Comparison of ENCODE assay signal across 1 cellular context in the genomic region with DNA sequence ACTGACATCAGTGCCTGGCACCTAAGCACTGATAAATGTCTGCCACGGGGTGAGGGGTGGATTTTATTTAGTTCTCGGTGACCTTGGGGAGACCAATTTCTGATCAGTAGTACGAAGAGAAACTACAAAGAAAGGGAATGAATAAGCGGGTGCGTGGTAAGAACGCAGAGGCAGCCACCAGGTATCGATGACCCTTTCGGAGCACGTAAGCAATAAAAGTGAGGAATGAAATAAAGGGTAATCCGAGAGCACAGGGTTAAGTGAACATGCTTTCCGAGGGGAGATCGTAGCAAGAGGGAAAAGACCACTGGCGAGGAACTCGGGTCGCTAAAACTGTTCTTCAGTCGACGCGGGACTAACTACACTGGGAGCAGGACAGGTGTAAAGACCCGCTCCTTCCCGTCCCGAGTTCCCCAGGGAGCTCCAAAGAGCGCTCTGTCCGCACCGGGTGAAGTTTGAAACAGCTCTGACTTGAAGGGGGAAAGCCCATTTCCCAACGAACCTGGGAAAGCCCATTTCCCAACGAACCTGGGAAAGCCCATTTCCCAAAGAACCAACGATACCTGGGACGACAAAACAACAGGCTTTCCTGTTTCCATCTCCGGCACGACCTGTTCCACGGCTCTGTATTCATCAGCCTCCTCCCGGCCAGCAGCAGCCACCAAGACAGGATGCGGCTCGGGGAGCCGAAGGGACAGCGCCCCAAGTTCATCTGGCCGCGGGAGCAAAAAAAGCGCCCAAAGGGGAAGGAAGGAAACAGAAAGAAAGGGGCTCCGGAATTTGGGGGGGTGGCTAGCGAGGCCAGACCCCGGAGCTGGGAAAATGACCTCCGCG.
TF ChIP-seq lines count a peak whose summit lies in the region.

No MANE protein-coding gene starts in this region.

TF ChIP-seq in HCT116, 20 proteins besides CTCF, POLR2A, EP300 and RAD21 (continued from another document):
- TF ChIP-seq, protein P1, sequence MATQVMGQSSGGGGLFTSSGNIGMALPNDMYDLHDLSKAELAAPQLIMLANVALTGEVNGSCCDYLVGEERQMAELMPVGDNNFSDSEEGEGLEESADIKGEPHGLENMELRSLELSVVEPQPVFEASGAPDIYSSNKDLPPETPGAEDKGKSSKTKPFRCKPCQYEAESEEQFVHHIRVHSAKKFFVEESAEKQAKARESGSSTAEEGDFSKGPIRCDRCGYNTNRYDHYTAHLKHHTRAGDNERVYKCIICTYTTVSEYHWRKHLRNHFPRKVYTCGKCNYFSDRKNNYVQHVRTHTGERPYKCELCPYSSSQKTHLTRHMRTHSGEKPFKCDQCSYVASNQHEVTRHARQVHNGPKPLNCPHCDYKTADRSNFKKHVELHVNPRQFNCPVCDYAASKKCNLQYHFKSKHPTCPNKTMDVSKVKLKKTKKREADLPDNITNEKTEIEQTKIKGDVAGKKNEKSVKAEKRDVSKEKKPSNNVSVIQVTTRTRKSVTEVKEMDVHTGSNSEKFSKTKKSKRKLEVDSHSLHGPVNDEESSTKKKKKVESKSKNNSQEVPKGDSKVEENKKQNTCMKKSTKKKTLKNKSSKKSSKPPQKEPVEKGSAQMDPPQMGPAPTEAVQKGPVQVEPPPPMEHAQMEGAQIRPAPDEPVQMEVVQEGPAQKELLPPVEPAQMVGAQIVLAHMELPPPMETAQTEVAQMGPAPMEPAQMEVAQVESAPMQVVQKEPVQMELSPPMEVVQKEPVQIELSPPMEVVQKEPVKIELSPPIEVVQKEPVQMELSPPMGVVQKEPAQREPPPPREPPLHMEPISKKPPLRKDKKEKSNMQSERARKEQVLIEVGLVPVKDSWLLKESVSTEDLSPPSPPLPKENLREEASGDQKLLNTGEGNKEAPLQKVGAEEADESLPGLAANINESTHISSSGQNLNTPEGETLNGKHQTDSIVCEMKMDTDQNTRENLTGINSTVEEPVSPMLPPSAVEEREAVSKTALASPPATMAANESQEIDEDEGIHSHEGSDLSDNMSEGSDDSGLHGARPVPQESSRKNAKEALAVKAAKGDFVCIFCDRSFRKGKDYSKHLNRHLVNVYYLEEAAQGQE (IDR thresholded peaks at IDR 0.05; ENCODE audit: low read depth): no peak
- TF ChIP-seq CEBPB (IDR thresholded peaks at IDR 0.05; ENCODE audit: low read depth) (no peak), CBX3 (IDR thresholded peaks at IDR 0.05; ENCODE audit: low read depth) (no peak), POLR2AphosphoS5 (IDR thresholded peaks at IDR 0.05; ENCODE audit: low read depth, low read length) (no peak), ZFX (IDR thresholded peaks at IDR 0.05) (no peak), YY1 (IDR thresholded peaks at IDR 0.05; ENCODE audit: extremely low read depth, insufficient replicate concordance, low read depth, low read length) (no peak), TCF7L2 (IDR thresholded peaks at IDR 0.05; ENCODE audit: borderline replicate concordance, extremely low read depth, insufficient read depth, insufficient read length) (no peak), FOSL1 (IDR thresholded peaks at IDR 0.05; ENCODE audit: low read depth) (no peak), ZNF274 (IDR thresholded peaks at IDR 0.05; ENCODE audit: low read depth, low read length) (no peak), ZBTB33 (IDR thresholded peaks at IDR 0.05; ENCODE audit: extremely low read depth, insufficient replicate concordance, low read length) (no peak), JUND (IDR thresholded peaks at IDR 0.05) (no peak), SIN3A (IDR thresholded peaks at IDR 0.05; ENCODE audit: low read depth) (no peak), EGR1 (IDR thresholded peaks at IDR 0.05; ENCODE audit: low read depth) (no peak), SRF (IDR thresholded peaks at IDR 0.05; ENCODE audit: low read depth) (no peak), EZH2 (IDR thresholded peaks at IDR 0.05) (no peak)
- TF ChIP-seq, protein P2, sequence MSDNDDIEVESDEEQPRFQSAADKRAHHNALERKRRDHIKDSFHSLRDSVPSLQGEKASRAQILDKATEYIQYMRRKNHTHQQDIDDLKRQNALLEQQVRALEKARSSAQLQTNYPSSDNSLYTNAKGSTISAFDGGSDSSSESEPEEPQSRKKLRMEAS (IDR thresholded peaks at IDR 0.05): no peak
